Comparison of ENCODE assay signal across 22 cellular contexts in genomic region chr6:89826029-89826528, GRCh38. TPM values are rescaled to one million over a fixed set of nuclear protein-coding genes. Genes with fewer than 3 reads are reported as not detected.
DNase-seq lines count a peak whose midpoint lies in the region; ATAC-seq, FAIRE-seq and TF ChIP-seq lines count a peak whose summit lies in the region.
"Had no signal": no experiment of that assay in that cellular context is flagged by ENCODE, and none has a peak within 500 bp of the region (broad histone marks: within the 10 kb centered on the region; RNA-seq: fewer than 3 reads in every experiment).

No MANE protein-coding gene starts in this region.

- ATAC-seq in natural killer cell (no peak), lower lobe of right lung (peak in 1 of 2 donors; percentile 20), GM21619 (IDR thresholded peaks at IDR 0.05; ENCODE audit: unreplicated experiment) (no peak), HG02885 (IDR thresholded peaks at IDR 0.05; ENCODE audit: poor library complexity, unreplicated experiment) (no peak)
- ATAC-seq in natural killer cell treated with Interleukin-12 subunit alpha and Interleukin-12 subunit beta and Interleukin-15 and Interleukin-18, amount 100 ng/mL, for 72 hours: no peak
- ATAC-seq: A549; activated CD4-positive, CD25-positive, alpha-beta regulatory T cell treated with anti-CD3 and anti-CD28 coated beads, Interleukin-2, amount 50 U/mL, for 24 hours; stimulated activated effector memory CD8-positive, alpha-beta T cell treated with anti-CD3 and anti-CD28 coated beads, Interleukin-12 subunit alpha, Interleukin-12 subunit beta, amount 100 ng/mL, for 72 hours had no signal

- no peak overlapping the region for H3K27ac Mint-ChIP-seq in natural killer cell
- no peak overlapping the region for H3K27ac Mint-ChIP-seq in natural killer cell treated with Interleukin-12 subunit alpha and Interleukin-12 subunit beta and Interleukin-15 and Interleukin-18, amount 100 ng/mL, for 72 hours
- H3K27ac Mint-ChIP-seq in endodermal cell: peak overlapping the region; percentile 52
- H3K27ac Mint-ChIP-seq: activated T-helper 2 cell treated with anti-CD3 and anti-CD28 coated beads, Interferon-gamma antibody, Interleukin-2, Interleukin-4, amounts not matched to agents 10 μg/mL and 5 μg/mL and 100 μg/mL, durations not matched to agents 14 hours and 24 hours and 36 hours; immature natural killer cell; stimulated activated effector memory CD8-positive, alpha-beta T cell treated with anti-CD3 and anti-CD28 coated beads, Interleukin-12 subunit alpha, Interleukin-12 subunit beta, amount 100 ng/mL, for 72 hours had no signal

- H3K36me3 Mint-ChIP-seq in natural killer cell: no peaks in the 10 kb centered on the region
- no peaks in the 10 kb centered on the region for H3K36me3 Mint-ChIP-seq in natural killer cell treated with Interleukin-12 subunit alpha and Interleukin-12 subunit beta and Interleukin-15 and Interleukin-18, amount 100 ng/mL, for 72 hours
- peaks cover 2% of the 10 kb centered on the region for H3K36me3 Mint-ChIP-seq in endodermal cell (ENCODE audit: low read depth)
- H3K36me3 Mint-ChIP-seq: immature natural killer cell had no signal

- TF ChIP-seq POLR2A in H54 (IDR thresholded peaks at IDR 0.05; ENCODE audit: low read depth, low read length): no peak

- H3K27me3 ChIP-seq in endodermal cell (ENCODE audit: control insufficient read depth, insufficient read depth, low read length, poor library complexity, severe bottlenecking): no peaks in the 10 kb centered on the region
- no peaks in the 10 kb centered on the region for H3K27me3 ChIP-seq in lower lobe of right lung (ENCODE audit: low read depth)
- H3K27me3 ChIP-seq: neutrophil, SJSA1 had no signal

- H3K27ac ChIP-seq in endodermal cell (ENCODE audit: low read depth, low read length) (no peak overlapping the region), lower lobe of right lung (peak overlapping the region; percentile 38)
- H3K27ac ChIP-seq: A549, neutrophil, SJSA1 had no signal

- H3K4me3 Mint-ChIP-seq in natural killer cell: peak overlapping the region; percentile 56
- no peak overlapping the region for H3K4me3 Mint-ChIP-seq in natural killer cell treated with Interleukin-12 subunit alpha and Interleukin-12 subunit beta and Interleukin-15 and Interleukin-18, amount 100 ng/mL, for 72 hours
- no peak overlapping the region for H3K4me3 Mint-ChIP-seq in endodermal cell
- H3K4me3 Mint-ChIP-seq: stimulated activated effector memory CD8-positive, alpha-beta T cell treated with anti-CD3 and anti-CD28 coated beads, Interleukin-12 subunit alpha, Interleukin-12 subunit beta, amount 100 ng/mL, for 72 hours had no signal

- H3K4me1 Mint-ChIP-seq in natural killer cell (peaks cover 10 to 23% of the 10 kb centered on the region in 2 donors), endodermal cell (peaks cover 11% of the 10 kb centered on the region)
- H3K4me1 Mint-ChIP-seq in natural killer cell treated with Interleukin-12 subunit alpha and Interleukin-12 subunit beta and Interleukin-15 and Interleukin-18, amount 100 ng/mL, for 72 hours (ENCODE audit: low read depth in 2 of 2): peaks cover 10 to 16% of the 10 kb centered on the region in 2 donors

- H3K36me3 ChIP-seq in endodermal cell (ENCODE audit: control insufficient read depth, insufficient read depth, low read length): peaks cover 1% of the 10 kb centered on the region
- H3K36me3 ChIP-seq in lower lobe of right lung: no peaks in the 10 kb centered on the region
- H3K36me3 ChIP-seq: neutrophil had no signal

- no peaks in the 10 kb centered on the region for H3K9me3 ChIP-seq in endodermal cell (ENCODE audit: control insufficient read depth, low read length)
- H3K9me3 ChIP-seq in lower lobe of right lung: no peaks in the 10 kb centered on the region
- H3K9me3 ChIP-seq: A549, neutrophil, SJSA1 had no signal

- no peaks in the 10 kb centered on the region for H3K4me1 ChIP-seq in endodermal cell (ENCODE audit: control insufficient read depth, insufficient read depth, low read length)
- peaks cover 17% of the 10 kb centered on the region for H3K4me1 ChIP-seq in lower lobe of right lung

- TF ChIP-seq CTCF in natural killer cell (IDR thresholded peaks at IDR 0.05) (no peak), endodermal cell (conservative IDR thresholded peaks at IDR 0.05) (no peak), lower lobe of right lung (IDR thresholded peaks at IDR 0.05) (no peak)

- H3K9me3 Mint-ChIP-seq in natural killer cell: no peaks in the 10 kb centered on the region
- no peaks in the 10 kb centered on the region for H3K9me3 Mint-ChIP-seq in natural killer cell treated with Interleukin-12 subunit alpha and Interleukin-12 subunit beta and Interleukin-15 and Interleukin-18, amount 100 ng/mL, for 72 hours
- H3K9me3 Mint-ChIP-seq in endodermal cell: no peaks in the 10 kb centered on the region
- H3K9me3 Mint-ChIP-seq: activated T-helper 2 cell treated with anti-CD3 and anti-CD28 coated beads, Interferon-gamma antibody, Interleukin-2, Interleukin-4, amounts not matched to agents 10 μg/mL and 5 μg/mL and 100 μg/mL, durations not matched to agents 14 hours and 24 hours and 36 hours; immature natural killer cell; stimulated activated effector memory CD8-positive, alpha-beta T cell treated with anti-CD3 and anti-CD28 coated beads, Interleukin-12 subunit alpha, Interleukin-12 subunit beta, amount 100 ng/mL, for 72 hours had no signal

- 91 to 96% methylated on average over 5 to 6 of the region's 6 CpGs for WGBS in endodermal cell (ENCODE audit: insufficient coverage in 1 of 2, insufficient read length in 1 of 2), 2 experiments

- no peak for FAIRE-seq in H54 (lab: Jason Lieb, UNC)
- FAIRE-seq: A549 had no signal

- DNase-seq in natural killer cell (no peak), endodermal cell (no peak), lower lobe of right lung (no peak), H54 (ENCODE audit: insufficient read length, low spot score) (no peak), NCI-H1105 (lab: John Stamatoyannopoulos, UW) (no peak)
- no peak for DNase-seq in natural killer cell treated with Interleukin-12 subunit alpha and Interleukin-12 subunit beta and Interleukin-15 and Interleukin-18, amount 100 ng/mL, for 72 hours (ENCODE audit: low spot score)
- DNase-seq: anterior cingulate cortex, C1 segment of cervical spinal cord, immature natural killer cell, Karpas-422, midbrain, NCI-H1417, NCI-H748 treated with DMSO at 0.1 percent for 48 hours had no signal

- H3K9ac ChIP-seq in endodermal cell (ENCODE audit: extremely low read depth, low read length, poor library complexity, severe bottlenecking): no peak overlapping the region

- H3K4me3 ChIP-seq in endodermal cell (ENCODE audit: low read length): no peak overlapping the region
- H3K4me3 ChIP-seq in lower lobe of right lung: no peak overlapping the region
- H3K4me3 ChIP-seq: A549, coronary artery, SJSA1 had no signal

- no peaks in the 10 kb centered on the region for H3K27me3 Mint-ChIP-seq in natural killer cell (ENCODE audit: low read depth in 2 of 2)
- H3K27me3 Mint-ChIP-seq in natural killer cell treated with Interleukin-12 subunit alpha and Interleukin-12 subunit beta and Interleukin-15 and Interleukin-18, amount 100 ng/mL, for 72 hours: no peaks in the 10 kb centered on the region
- H3K27me3 Mint-ChIP-seq in endodermal cell (ENCODE audit: insufficient read depth): no peaks in the 10 kb centered on the region

- intact Hi-C loops in natural killer cell (cut with micrococcal nuclease) (loop anchor here (10.0 kb wide), 1 partner anchor 459 kb away; no protein-coding TSS in a partner anchor), lower lobe of right lung (cut with DNase I) (no loop called here)

RNA-seq across cellular contexts. Expression of gene CASP8AP2, which starts 3.6 kb away (rescaled TPM):
- total RNA-seq in natural killer cell: 10 to 100 TPM; 24.3 to 31.8 (median 25.4) TPM
- 10 to 100 TPM; 20.3 to 33.1 TPM for total RNA-seq in natural killer cell treated with Interleukin-12 subunit alpha and Interleukin-12 subunit beta and Interleukin-15 and Interleukin-18, amount 100 ng/mL, for 72 hours
- total RNA-seq in endodermal cell: 10 to 100 TPM; 31.1 to 40.0 TPM
- polyA plus RNA-seq in endodermal cell (2013, experiment 1 of 2): 25.0 TPM
- polyA plus RNA-seq in endodermal cell (2013, experiment 2 of 2): 27.0 TPM
- total RNA-seq in lower lobe of right lung: 18.3 TPM

RNA-seq across cellular contexts. Expression of gene MDN1, which starts 6.5 kb away (rescaled TPM):
- 10 to 100 TPM; 38.0 to 43.3 (median 41.4) TPM for total RNA-seq in natural killer cell
- 100 to 1,000 TPM in 1 of 2 donors, 10 to 100 TPM in 1; 47.3 to 102 TPM for total RNA-seq in natural killer cell treated with Interleukin-12 subunit alpha and Interleukin-12 subunit beta and Interleukin-15 and Interleukin-18, amount 100 ng/mL, for 72 hours
- total RNA-seq in endodermal cell: 100 to 1,000 TPM in 1 of 2 donors, 10 to 100 TPM in 1; 85.4 to 145 TPM
- 24.9 TPM for polyA plus RNA-seq in endodermal cell (2013, experiment 1 of 2)
- polyA plus RNA-seq in endodermal cell (2013, experiment 2 of 2): 23.9 TPM
- 29.6 TPM for total RNA-seq in lower lobe of right lung
